In the genomic region with DNA sequence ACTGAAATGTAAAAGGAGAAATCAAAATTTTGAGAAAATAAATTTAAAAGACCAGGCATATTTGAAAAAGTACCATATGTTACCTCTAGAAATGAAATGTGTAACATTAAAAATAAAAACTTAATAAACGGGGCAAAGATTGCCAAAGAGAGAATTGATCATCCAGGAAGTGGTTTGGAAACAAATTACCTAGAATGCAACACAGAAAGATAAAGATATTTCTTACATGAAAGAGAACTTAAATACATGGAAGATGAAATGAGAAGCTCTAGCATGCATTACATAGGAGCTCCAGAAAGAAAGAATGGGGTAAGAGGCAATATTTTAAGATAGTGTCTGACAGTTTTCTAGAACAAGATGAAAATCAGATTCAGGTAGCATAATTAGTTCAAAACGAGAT, we compare ENCODE assay signal across 17 cellular contexts.
DNase-seq lines count a peak whose midpoint lies in the region; ATAC-seq and TF ChIP-seq lines count a peak whose summit lies in the region.
"Had no signal": no experiment of that assay in that cellular context is flagged by ENCODE, and none has a peak within 500 bp of the region (broad histone marks: within the 10 kb centered on the region; RNA-seq: fewer than 3 reads in every experiment).

No MANE protein-coding gene starts in this region.

- H3K9ac ChIP-seq in KMS-11 = no peak overlapping the region

- peak overlapping the region; percentile 63 for H3K4me2 ChIP-seq in KMS-11
- no peak overlapping the region for H3K4me2 ChIP-seq in osteoblast (ENCODE audit: insufficient read depth, low read length)

- H3K27me3 ChIP-seq in KMS-11 (ENCODE audit: insufficient read depth, low read depth) (no peaks in the 10 kb centered on the region), osteoblast (ENCODE audit: insufficient read depth, low read length) (no peaks in the 10 kb centered on the region), testis (no peaks in the 10 kb centered on the region)
- H3K27me3 ChIP-seq: neutrophil, tibial nerve had no signal

- no peak overlapping the region for H3K4me3 Mint-ChIP-seq in activated T-cell treated with anti-CD3 and anti-CD28 coated beads, Interleukin-2, amount 50 U/mL, for 24 hours
- H3K4me3 Mint-ChIP-seq in activated T-helper 2 cell treated with anti-CD3 and anti-CD28 coated beads, Interferon-gamma antibody, Interleukin-2, Interleukin-4, amounts not matched to agents 10 μg/mL and 5 μg/mL and 100 μg/mL, durations not matched to agents 14 hours and 24 hours and 36 hours (ENCODE audit: low read depth) = peak overlapping the region; percentile 15

- no peak for TF ChIP-seq POLR2A in testis (IDR thresholded peaks at IDR 0.05)

- WGBS in testis, 2 donors = 77 to 84% methylated on average over 2 of the region's 2 CpGs

- TF ChIP-seq CTCF in KMS-11 (conservative IDR thresholded peaks at IDR 0.05; ENCODE audit: low read depth, low read length) (no peak), osteoblast (IDR thresholded peaks at IDR 0.05; ENCODE audit: extremely low read depth, low read depth, low read length) (no peak), testis (IDR thresholded peaks at IDR 0.05) (no peak)

- ATAC-seq in HG03095 (IDR thresholded peaks at IDR 0.05; ENCODE audit: unreplicated experiment) (no peak), GM18498 (IDR thresholded peaks at IDR 0.05; ENCODE audit: unreplicated experiment) (no peak)
- ATAC-seq: left lobe of liver had no signal

- H3K79me2 ChIP-seq in KMS-11 (ENCODE audit: insufficient read depth, low read depth) (no peaks in the 10 kb centered on the region), osteoblast (ENCODE audit: insufficient read depth, low read length) (no peaks in the 10 kb centered on the region)

- H3K27ac Mint-ChIP-seq in activated T-cell treated with anti-CD3 and anti-CD28 coated beads, Interleukin-2, amount 50 U/mL, for 24 hours = peak overlapping the region; percentile 62
- H3K27ac Mint-ChIP-seq in activated T-helper 2 cell treated with anti-CD3 and anti-CD28 coated beads, Interferon-gamma antibody, Interleukin-2, Interleukin-4, amounts not matched to agents 10 μg/mL and 5 μg/mL and 100 μg/mL, durations not matched to agents 14 hours and 24 hours and 36 hours = peak overlapping the region; percentile 90

- no peaks in the 10 kb centered on the region for H3K9me3 Mint-ChIP-seq in activated T-cell treated with anti-CD3 and anti-CD28 coated beads, Interleukin-2, amount 50 U/mL, for 24 hours
- H3K9me3 Mint-ChIP-seq in activated T-helper 2 cell treated with anti-CD3 and anti-CD28 coated beads, Interferon-gamma antibody, Interleukin-2, Interleukin-4, amounts not matched to agents 10 μg/mL and 5 μg/mL and 100 μg/mL, durations not matched to agents 14 hours and 24 hours and 36 hours = peaks cover 8% of the 10 kb centered on the region

- H3K9me3 ChIP-seq in osteoblast (ENCODE audit: low read depth, low read length) (no peaks in the 10 kb centered on the region), testis (no peaks in the 10 kb centered on the region)
- H3K9me3 ChIP-seq: neutrophil, tibial nerve had no signal

- H3K4me1 ChIP-seq in KMS-11 (ENCODE audit: low read depth, poor library complexity, severe bottlenecking) = peaks cover 31% of the 10 kb centered on the region
- H3K4me1 ChIP-seq in osteoblast (ENCODE audit: insufficient read depth, low read length) = peaks cover 62% of the 10 kb centered on the region
- H3K4me1 ChIP-seq in testis = no peaks in the 10 kb centered on the region

- no peaks in the 10 kb centered on the region for H3K36me3 ChIP-seq in KMS-11 (ENCODE audit: insufficient read depth)
- H3K36me3 ChIP-seq in osteoblast (ENCODE audit: insufficient read depth, low read length) = no peaks in the 10 kb centered on the region
- H3K36me3 ChIP-seq in testis (ENCODE audit: low read depth, missing control alignments) = no peaks in the 10 kb centered on the region
- H3K36me3 ChIP-seq: neutrophil, tibial nerve had no signal

- no peak for DNase-seq in activated T-cell treated with anti-CD3 and anti-CD28 coated beads, Interleukin-2, amount 50 U/mL, for 24 hours
- no peak for DNase-seq in activated T-cell treated with anti-CD3 and anti-CD28 coated beads, Interleukin-2, amount 50 U/mL, for 48 hours
- DNase-seq in activated T-helper 2 cell treated with anti-CD3 and anti-CD28 coated beads, Interferon-gamma antibody, Interleukin-2, Interleukin-4, amounts not matched to agents 10 μg/mL and 5 μg/mL and 100 μg/mL, durations not matched to agents 14 hours and 24 hours and 36 hours (ENCODE audit: low spot score) = no peak
- DNase-seq in osteoblast (ENCODE audit: insufficient read length, low spot score, missing footprints) (no peak), testis (no peak)
- DNase-seq: caudate nucleus, COR-L47, glutamatergic neuron, NCI-H1048, NCI-H2107, retina had no signal

- no peaks in the 10 kb centered on the region for H3K27me3 Mint-ChIP-seq in activated T-cell treated with anti-CD3 and anti-CD28 coated beads, Interleukin-2, amount 50 U/mL, for 24 hours
- H3K27me3 Mint-ChIP-seq in activated T-helper 2 cell treated with anti-CD3 and anti-CD28 coated beads, Interferon-gamma antibody, Interleukin-2, Interleukin-4, amounts not matched to agents 10 μg/mL and 5 μg/mL and 100 μg/mL, durations not matched to agents 14 hours and 24 hours and 36 hours (ENCODE audit: low read depth) = no peaks in the 10 kb centered on the region

- H3K4me3 ChIP-seq in KMS-11 (IDR thresholded peaks at IDR 0.05; ENCODE audit: insufficient read depth, low read depth, low read length) (no peak overlapping the region), osteoblast (ENCODE audit: insufficient read depth, low read length) (no peak overlapping the region), testis (no peak overlapping the region)
- H3K4me3 ChIP-seq: tibial nerve had no signal

- intact Hi-C loops in activated T-helper 2 cell treated with anti-CD3 and anti-CD28 coated beads, Interferon-gamma antibody, Interleukin-2, Interleukin-4, amounts not matched to agents 10 μg/mL and 5 μg/mL and 100 μg/mL, durations not matched to agents 14 hours and 24 hours and 36 hours (cut with micrococcal nuclease) = no loop called here
- intact Hi-C loops in testis (cut with DNase I; ENCODE audit: low total_unique reads) = no loop called here

- peak overlapping the region; percentile 37; the same call in 1 of the 2 replicates for H3K27ac ChIP-seq in KMS-11
- peak overlapping the region; percentile 91 for H3K27ac ChIP-seq in osteoblast (ENCODE audit: low read depth, low read length)
- H3K27ac ChIP-seq in testis = no peak overlapping the region
- H3K27ac ChIP-seq: tibial nerve had no signal

- H4K20me1 ChIP-seq in KMS-11 (ENCODE audit: insufficient read depth) (no peaks in the 10 kb centered on the region), osteoblast (ENCODE audit: insufficient read depth, low read length) (no peaks in the 10 kb centered on the region)

- H3K36me3 Mint-ChIP-seq in activated T-cell treated with anti-CD3 and anti-CD28 coated beads, Interleukin-2, amount 50 U/mL, for 24 hours (ENCODE audit: low read depth) = no peaks in the 10 kb centered on the region
- peaks cover 4% of the 10 kb centered on the region for H3K36me3 Mint-ChIP-seq in activated T-helper 2 cell treated with anti-CD3 and anti-CD28 coated beads, Interferon-gamma antibody, Interleukin-2, Interleukin-4, amounts not matched to agents 10 μg/mL and 5 μg/mL and 100 μg/mL, durations not matched to agents 14 hours and 24 hours and 36 hours (ENCODE audit: low read depth)

- H3K4me1 Mint-ChIP-seq in activated T-cell treated with anti-CD3 and anti-CD28 coated beads, Interleukin-2, amount 50 U/mL, for 24 hours (ENCODE audit: low read depth) = peaks cover 94% of the 10 kb centered on the region
- peaks cover 91% of the 10 kb centered on the region for H3K4me1 Mint-ChIP-seq in activated T-helper 2 cell treated with anti-CD3 and anti-CD28 coated beads, Interferon-gamma antibody, Interleukin-2, Interleukin-4, amounts not matched to agents 10 μg/mL and 5 μg/mL and 100 μg/mL, durations not matched to agents 14 hours and 24 hours and 36 hours (ENCODE audit: low read depth)

- H2AFZ ChIP-seq in KMS-11 (ENCODE audit: low read depth) (no peak overlapping the region), osteoblast (ENCODE audit: low read length) (no peak overlapping the region)

Comparison
In these comparisons a context has a peak if more than half of its experiments do, and no peak if none do; other contexts are left out.
1. H3K27ac ChIP-seq: peak in KMS-11 (single experiment) and osteoblast (single experiment); none in testis (0 of 2).